23 cellular contexts compared by ENCODE assay signal in genomic region chr6:154578004-154578559, GRCh38.
DNase-seq lines count a peak whose midpoint lies in the region; ATAC-seq and TF ChIP-seq lines count a peak whose summit lies in the region.
"Had no signal": no experiment of that assay in that cellular context is flagged by ENCODE, and none has a peak within 500 bp of the region (broad histone marks: within the 10 kb centered on the region; RNA-seq: fewer than 3 reads in every experiment).

No MANE protein-coding gene starts in this region.

- TF ChIP-seq POLR2A in uterus (IDR thresholded peaks at IDR 0.05) = no peak

- no peak overlapping the region for H3K27ac ChIP-seq in mammary epithelial cell (ENCODE audit: insufficient read depth, low read depth, low read length)
- H3K27ac ChIP-seq in uterus = peak overlapping the region; percentile 63 to 81
- H3K27ac ChIP-seq: 22Rv1 had no signal

- H3K4me1 ChIP-seq in mammary epithelial cell (ENCODE audit: insufficient read depth, low read length) (peaks cover 30% of the 10 kb centered on the region), uterus (peaks cover 0 to 6% of the 10 kb centered on the region in 2 donors)

- 36% methylated on average over 3 of the region's 3 CpGs for WGBS in mammary epithelial cell (ENCODE audit: low coverage, missing lambda C conversion rate)

- in situ Hi-C loops in mammary epithelial cell (cut with MboI; ENCODE audit: low sequenced_read_pairs in 2 of 2) = no loop called here

- no peaks in the 10 kb centered on the region for H3K27me3 ChIP-seq in mammary epithelial cell (ENCODE audit: insufficient read depth, low read length)
- H3K27me3 ChIP-seq in uterus = no peaks in the 10 kb centered on the region
- H3K27me3 ChIP-seq: BE2C had no signal

- ATAC-seq in GM19351 (IDR thresholded peaks at IDR 0.05; ENCODE audit: unreplicated experiment) = no peak

- DNase-seq in mammary epithelial cell = peak; percentile 48
- no peak for DNase-seq in MCF 10A (ENCODE audit: unreplicated experiment)
- DNase-seq in epithelial cell of esophagus (ENCODE audit: low read depth) = peak; percentile 45
- DNase-seq in left kidney (ENCODE audit: low read depth, low spot score) = peak; percentile 24
- no peak for DNase-seq in uterus
- no peak for DNase-seq in COLO829 (ENCODE audit: low spot score)
- no peak for DNase-seq in NCI-H510A treated with DMSO at 0.1 percent for 48 hours (lab: John Stamatoyannopoulos, UW)
- DNase-seq: ACHN; BE2C; CD8-positive, alpha-beta memory T cell; DMS153; DND-41; Kasumi-1; MV-4-11; NCI-H1105; NCI-H1436 treated with DMSO at 0.1 percent for 48 hours; NCI-H187 treated with DMSO at 0.1 percent for 48 hours; NCI-H446 treated with DMSO at 0.1 percent for 48 hours; NCI-H526 treated with DMSO at 0.1 percent for 48 hours; SK-N-SH had no signal

- BruUV-seq in mammary epithelial cell (replicated peaks; lab: Mats Ljungman, UMichigan) (no TSS peak), MCF 10A (replicated peaks; lab: Mats Ljungman, UMichigan) (no TSS peak)

- H3K36me3 Mint-ChIP-seq in MCF 10A (ENCODE audit: insufficient read depth, unreplicated experiment) = no peaks in the 10 kb centered on the region
- H3K36me3 Mint-ChIP-seq: CD14-positive monocyte; CD8-positive, alpha-beta memory T cell had no signal

- H3K9ac ChIP-seq in mammary epithelial cell (ENCODE audit: insufficient read depth, low read length) = no peak overlapping the region
- H3K9ac ChIP-seq: SK-N-SH had no signal

- H4K20me1 ChIP-seq in mammary epithelial cell (ENCODE audit: insufficient read depth, low read length) = no peaks in the 10 kb centered on the region

- H3K4me3 Mint-ChIP-seq in MCF 10A (ENCODE audit: unreplicated experiment) = no peak overlapping the region
- H3K4me3 Mint-ChIP-seq: CD14-positive monocyte; CD8-positive, alpha-beta memory T cell had no signal

- H3K27ac Mint-ChIP-seq in MCF 10A (ENCODE audit: low read depth, unreplicated experiment) = no peak overlapping the region
- H3K27ac Mint-ChIP-seq: CD14-positive monocyte; CD8-positive, alpha-beta memory T cell had no signal

- no peak overlapping the region for H3K4me3 ChIP-seq in mammary epithelial cell (replicated peaks in 1 of 3; ENCODE audit: insufficient read depth in 1 of 3, low read depth in 2 of 3, low read length in 3 of 3)
- H3K4me3 ChIP-seq in epithelial cell of esophagus (ENCODE audit: low read length) = no peak overlapping the region
- no peak overlapping the region for H3K4me3 ChIP-seq in uterus

- intact Hi-C loops in mammary epithelial cell (cut with micrococcal nuclease) (no loop called here), MCF 10A (cut with micrococcal nuclease) (no loop called here), uterus (cut with DNase I; ENCODE audit: low total_unique reads) (no loop called here)

- no peak overlapping the region for H3K4me2 ChIP-seq in mammary epithelial cell (ENCODE audit: insufficient read depth, low read depth, low read length)
- H3K4me2 ChIP-seq: SK-N-SH had no signal

- TF ChIP-seq CTCF in mammary epithelial cell (conservative IDR thresholded peaks at IDR 0.05 in 1 of 2, IDR thresholded peaks at IDR 0.05 in 1 of 2; ENCODE audit: extremely low read depth in 1 of 2, insufficient read depth in 1 of 2, low read depth in 1 of 2, low read length in 2 of 2) (no peak), MCF 10A (IDR thresholded peaks at IDR 0.05; ENCODE audit: unreplicated experiment) (no peak), epithelial cell of esophagus (IDR thresholded peaks at IDR 0.05; ENCODE audit: insufficient read depth, low read depth, low read length, missing control alignments) (no peak), uterus (IDR thresholded peaks at IDR 0.05) (no peak)

- H3K9me3 ChIP-seq in mammary epithelial cell (replicated peaks; ENCODE audit: insufficient read depth, low read length) = no peaks in the 10 kb centered on the region
- no peaks in the 10 kb centered on the region for H3K9me3 ChIP-seq in uterus
- H3K9me3 ChIP-seq: BE2C, SK-N-SH had no signal

- no peaks in the 10 kb centered on the region for H3K79me2 ChIP-seq in mammary epithelial cell (ENCODE audit: insufficient read depth, low read length)

- H3K9me3 Mint-ChIP-seq in MCF 10A (ENCODE audit: unreplicated experiment) = peaks cover 17% of the 10 kb centered on the region

- POLR2A ChIA-PET in MCF 10A (lab: Yijun Ruan, JAX) = no interaction called here

- H3K36me3 ChIP-seq in mammary epithelial cell (ENCODE audit: insufficient read depth, low read length) (no peaks in the 10 kb centered on the region), uterus (no peaks in the 10 kb centered on the region)
- H3K36me3 ChIP-seq: BE2C had no signal

- dilution Hi-C loops in mammary epithelial cell (cut with HindIII; ENCODE audit: low sequenced_read_pairs) = no loop called here

- no peaks in the 10 kb centered on the region for H3K27me3 Mint-ChIP-seq in MCF 10A (ENCODE audit: insufficient read depth, unreplicated experiment)

- CTCF ChIA-PET in mammary epithelial cell (lab: Charles Lee; ENCODE audit: low non-redundant PET) (no interaction called here), MCF 10A (lab: Yijun Ruan, JAX) (no interaction called here)

- H3K4me1 Mint-ChIP-seq in MCF 10A (ENCODE audit: insufficient read depth, unreplicated experiment) = no peaks in the 10 kb centered on the region
- H3K4me1 Mint-ChIP-seq: CD14-positive monocyte; CD8-positive, alpha-beta memory T cell had no signal

- H2AFZ ChIP-seq in mammary epithelial cell (ENCODE audit: low read depth, low read length) = no peak overlapping the region

Comparison
In these comparisons a context has a peak if more than half of its experiments do, and no peak if none do; other contexts are left out.
1. DNase-seq: peak in mammary epithelial cell (single experiment), epithelial cell of esophagus (single experiment) and left kidney (single experiment); none in MCF 10A (single experiment), uterus (0 of 2), COLO829 (single experiment) and NCI-H510A treated with DMSO at 0.1 percent for 48 hours (single experiment).